Comparison of ENCODE assay signal across 8 cellular contexts in the genomic region with DNA sequence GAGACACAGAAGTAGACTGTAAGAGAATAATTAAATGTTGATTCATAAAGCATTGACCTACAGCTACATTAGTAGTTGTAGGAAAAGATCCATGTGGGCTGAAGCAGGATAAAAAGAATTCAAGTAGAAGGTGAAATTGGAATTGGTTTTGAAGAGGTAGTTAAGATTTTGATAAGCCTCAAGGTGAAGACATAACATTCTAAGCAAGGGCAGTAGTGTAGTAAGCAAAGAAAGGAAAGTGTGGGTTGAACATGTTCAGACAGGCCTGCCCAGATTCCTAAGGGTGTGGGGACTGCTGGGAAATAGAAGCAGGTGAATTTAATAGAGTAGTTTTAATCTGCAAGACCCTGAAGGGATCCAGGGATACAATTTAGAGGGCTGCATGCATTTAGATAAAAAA. TPM values are rescaled to one million over a fixed set of nuclear protein-coding genes. Genes with fewer than 3 reads are reported as not detected.
A peak's percentile ranks its signal among the peaks of the same experiment; 100 is the strongest.
DNase-seq lines count a peak whose midpoint lies in the region; ATAC-seq and TF ChIP-seq lines count a peak whose summit lies in the region.

No MANE protein-coding gene starts in this region.

- peaks cover 88% of the 10 kb centered on the region for H4K20me1 ChIP-seq in SK-N-SH (ENCODE audit: insufficient read depth)

- no peak overlapping the region for H3K18ac ChIP-seq in neuronal stem cell (ENCODE audit: low read length)

- H3K4me1 ChIP-seq in SK-N-SH (ENCODE audit: control insufficient read depth in 1 of 2, insufficient read depth in 2 of 2, low read depth in 1 of 2, low read length in 1 of 2), result peaks cover 22 to 37% of the 10 kb centered on the region in 2 experiments
- peaks cover 33 to 45% (median 42%) of the 10 kb centered on the region in 3 donors for H3K4me1 ChIP-seq in skeletal muscle tissue (ENCODE audit: control insufficient read depth in 3 of 3, insufficient read depth in 3 of 3, low read length in 3 of 3)
- H3K4me1 ChIP-seq in esophagus muscularis mucosa, result peaks cover 57 to 95% (median 89%) of the 10 kb centered on the region in 4 donors
- H3K4me1 ChIP-seq in neuronal stem cell (ENCODE audit: control insufficient read depth in 2 of 2, insufficient read depth in 1 of 2, low read depth in 1 of 2, low read length in 2 of 2), result peaks cover 9 to 13% of the 10 kb centered on the region in 2 donors

- H2AFZ ChIP-seq in SK-N-SH (ENCODE audit: low read depth) (no peak overlapping the region), neuronal stem cell (ENCODE audit: low read length) (no peak overlapping the region)

- H3K79me2 ChIP-seq in SK-N-SH (ENCODE audit: insufficient read depth), result peaks cover 100% of the 10 kb centered on the region

- H3K36me3 ChIP-seq in SK-N-SH (replicated peaks in 1 of 2; ENCODE audit: control insufficient read depth in 1 of 2, insufficient read depth in 2 of 2, low read length in 1 of 2), result no peaks in the 10 kb centered on the region
- H3K36me3 ChIP-seq in skeletal muscle tissue (ENCODE audit: control insufficient read depth in 3 of 3, insufficient read depth in 3 of 3, low read length in 3 of 3), result no peaks in the 10 kb centered on the region
- no peaks in the 10 kb centered on the region for H3K36me3 ChIP-seq in esophagus muscularis mucosa
- no peaks in the 10 kb centered on the region for H3K36me3 ChIP-seq in neuronal stem cell (replicated peaks in 1 of 2; ENCODE audit: control insufficient read depth in 2 of 2, insufficient read depth in 2 of 2, low read length in 2 of 2)

- no peak for TF ChIP-seq EP300 in SK-N-SH (IDR thresholded peaks at IDR 0.05; ENCODE audit: borderline replicate concordance in 1 of 2, low read depth in 1 of 2, low read length in 1 of 2)
- TF ChIP-seq EP300 in esophagus muscularis mucosa (IDR thresholded peaks at IDR 0.05), result no peak

- no peak for ATAC-seq in SK-N-SH treated with all-trans-retinoic acid at 6 μM for 48 hours
- peak; percentile 82 for ATAC-seq in esophagus mucosa

- CTCF ChIA-PET in SK-N-SH (lab: Yijun Ruan, JAX), result interaction anchor here (1.3 to 1.6 kb wide), 3 partner anchors 9 to 15 kb away, joined by 4 to 7 read pairs (median 5); no protein-coding TSS in a partner anchor
- CTCF ChIA-PET in RWPE1 (lab: Yijun Ruan, JAX), result interaction anchor here (0.7 kb wide), 1 partner anchor 16 kb away, joined by 8 read pairs; no protein-coding TSS in a partner anchor

- no peaks in the 10 kb centered on the region for H3K27me3 ChIP-seq in SK-N-SH (ENCODE audit: insufficient read depth)
- no peaks in the 10 kb centered on the region for H3K27me3 ChIP-seq in skeletal muscle tissue (ENCODE audit: control insufficient read depth in 3 of 3, insufficient read depth in 3 of 3, low read length in 3 of 3)
- no peaks in the 10 kb centered on the region for H3K27me3 ChIP-seq in esophagus muscularis mucosa
- H3K27me3 ChIP-seq in neuronal stem cell (ENCODE audit: control insufficient read depth in 3 of 3, insufficient read depth in 3 of 3, low read depth in 1 of 3, low read length in 3 of 3), result no peaks in the 10 kb centered on the region

- H3F3A ChIP-seq in SK-N-SH (replicated peaks; ENCODE audit: insufficient read depth), result peaks cover 17% of the 10 kb centered on the region

- TF ChIP-seq CTCF in SK-N-SH (IDR thresholded peaks at IDR 0.05) (no peak), RWPE1 (conservative IDR thresholded peaks at IDR 0.05; ENCODE audit: low read depth) (no peak), esophagus muscularis mucosa (IDR thresholded peaks at IDR 0.05) (no peak)

- H2BK15ac ChIP-seq in neuronal stem cell (ENCODE audit: low read length), result no peak overlapping the region

- intact Hi-C loops in esophagus muscularis mucosa (cut with DNase I), result no loop called here

- DNase-seq in SK-N-SH, result no peak
- peak; percentile 65 for DNase-seq in RWPE1 (ENCODE audit: low spot score)
- DNase-seq in NCI-H526 (lab: John Stamatoyannopoulos, UW), result no peak
- DNase-seq in esophagus muscularis mucosa (ENCODE audit: extremely low spot score), result no peak
- no peak for DNase-seq in neuronal stem cell (ENCODE audit: low spot score)

- TF ChIP-seq RAD21 in SK-N-SH (IDR thresholded peaks at IDR 0.05; ENCODE audit: low read length), result no peak

- no peak overlapping the region for H2BK5ac ChIP-seq in neuronal stem cell (ENCODE audit: low read length)

- H4K8ac ChIP-seq in neuronal stem cell (ENCODE audit: low read depth, low read length), result no peak overlapping the region

- H2BK12ac ChIP-seq in neuronal stem cell (ENCODE audit: low read length), result no peak overlapping the region

- H3K4me2 ChIP-seq in SK-N-SH (0 out of 2 replicates have a peak overlapping the region, but pooled peaks have one; percentile 41), neuronal stem cell (ENCODE audit: insufficient read depth, low read length, poor library complexity, severe bottlenecking) (no peak overlapping the region)

- no peak overlapping the region for H4K91ac ChIP-seq in neuronal stem cell (ENCODE audit: low read depth, low read length, poor library complexity)

- H3K9ac ChIP-seq in SK-N-SH, result no peak overlapping the region
- H3K9ac ChIP-seq in skeletal muscle tissue (ENCODE audit: low read depth in 1 of 3, low read length in 3 of 3), result no peak overlapping the region
- H3K9ac ChIP-seq in neuronal stem cell (ENCODE audit: low read depth, low read length, poor library complexity), result no peak overlapping the region

- H3K27ac ChIP-seq in SK-N-SH (ENCODE audit: low read depth in 2 of 2, low read length in 1 of 2), result peak overlapping the region; percentile 70 to 91
- H3K27ac ChIP-seq in RWPE1, result no peak overlapping the region
- H3K27ac ChIP-seq in skeletal muscle tissue (ENCODE audit: low read depth, low read length), result peak overlapping the region; percentile 3
- H3K27ac ChIP-seq in esophagus muscularis mucosa (replicated peaks in 1 of 4), result no peak overlapping the region
- H3K27ac ChIP-seq in neuronal stem cell (replicated peaks; ENCODE audit: low read length), result no peak overlapping the region

- TF ChIP-seq POLR2A in esophagus muscularis mucosa (IDR thresholded peaks at IDR 0.05; ENCODE audit: low read depth), result no peak

- no peak overlapping the region for H3K4ac ChIP-seq in neuronal stem cell (ENCODE audit: low read length)

- no peak overlapping the region for H2AK5ac ChIP-seq in neuronal stem cell (ENCODE audit: low read depth, low read length)

- H3K14ac ChIP-seq in neuronal stem cell (ENCODE audit: low read length), result no peak overlapping the region

- H2BK120ac ChIP-seq in neuronal stem cell (ENCODE audit: low read depth, low read length), result no peak overlapping the region

- H3K79me1 ChIP-seq in neuronal stem cell (ENCODE audit: low read depth, low read length), result peaks cover 3% of the 10 kb centered on the region

- H3K23ac ChIP-seq in neuronal stem cell (ENCODE audit: low read depth, low read length, poor library complexity), result no peak overlapping the region

- no peak overlapping the region for H3K4me3 ChIP-seq in SK-N-SH (ENCODE audit: low read depth in 2 of 2, low read length in 1 of 2)
- no peak overlapping the region for H3K4me3 ChIP-seq in skeletal muscle tissue (ENCODE audit: low read length in 3 of 3)
- no peak overlapping the region for H3K4me3 ChIP-seq in esophagus muscularis mucosa
- H3K4me3 ChIP-seq in neuronal stem cell (ENCODE audit: low read length in 2 of 2), result no peak overlapping the region

- POLR2A ChIA-PET in SK-N-SH (lab: Yijun Ruan, JAX) (no interaction called here), RWPE1 (lab: Yijun Ruan, JAX; ENCODE audit: low non-redundant PET) (no interaction called here)

- no peaks in the 10 kb centered on the region for H3K9me2 ChIP-seq in SK-N-SH

- no peaks in the 10 kb centered on the region for H3K9me3 ChIP-seq in SK-N-SH
- H3K9me3 ChIP-seq in skeletal muscle tissue (ENCODE audit: control insufficient read depth in 3 of 3, low read length in 3 of 3), result no peaks in the 10 kb centered on the region
- H3K9me3 ChIP-seq in esophagus muscularis mucosa, result no peaks in the 10 kb centered on the region
- H3K9me3 ChIP-seq in neuronal stem cell (replicated peaks in 1 of 2; ENCODE audit: control insufficient read depth in 2 of 2, insufficient read depth in 1 of 2, low read depth in 1 of 2, low read length in 2 of 2), result no peaks in the 10 kb centered on the region

TF ChIP-seq in SK-N-SH, 30 proteins besides CTCF, POLR2A, EP300 and RAD21:
- TF ChIP-seq, protein P1, sequence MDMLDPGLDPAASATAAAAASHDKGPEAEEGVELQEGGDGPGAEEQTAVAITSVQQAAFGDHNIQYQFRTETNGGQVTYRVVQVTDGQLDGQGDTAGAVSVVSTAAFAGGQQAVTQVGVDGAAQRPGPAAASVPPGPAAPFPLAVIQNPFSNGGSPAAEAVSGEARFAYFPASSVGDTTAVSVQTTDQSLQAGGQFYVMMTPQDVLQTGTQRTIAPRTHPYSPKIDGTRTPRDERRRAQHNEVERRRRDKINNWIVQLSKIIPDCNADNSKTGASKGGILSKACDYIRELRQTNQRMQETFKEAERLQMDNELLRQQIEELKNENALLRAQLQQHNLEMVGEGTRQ (IDR thresholded peaks at IDR 0.05; ENCODE audit: borderline replicate concordance, low read depth, low read length), result no peak
- TF ChIP-seq MXI1 (IDR thresholded peaks at IDR 0.05; ENCODE audit: low read depth, low read length), result peak; percentile 16; the same call in 1 of the 2 replicates

TF ChIP-seq in SK-N-SH treated with all-trans-retinoic acid at 6 μM for 48 hours, 23 proteins besides CTCF, POLR2A, EP300 and RAD21 (continues in another document):
- TF ChIP-seq ARNTL (CRISPR knock-in tag; IDR thresholded peaks at IDR 0.05; ENCODE audit: borderline replicate concordance, low read depth), result no peak
- no peak for TF ChIP-seq OSR1 (CRISPR knock-in tag; IDR thresholded peaks at IDR 0.05)
- no peak for TF ChIP-seq ZC3H10 (CRISPR knock-in tag; IDR thresholded peaks at IDR 0.05)
- no peak for TF ChIP-seq SNAI2 (CRISPR knock-in tag; IDR thresholded peaks at IDR 0.05)
- TF ChIP-seq, protein P2, sequence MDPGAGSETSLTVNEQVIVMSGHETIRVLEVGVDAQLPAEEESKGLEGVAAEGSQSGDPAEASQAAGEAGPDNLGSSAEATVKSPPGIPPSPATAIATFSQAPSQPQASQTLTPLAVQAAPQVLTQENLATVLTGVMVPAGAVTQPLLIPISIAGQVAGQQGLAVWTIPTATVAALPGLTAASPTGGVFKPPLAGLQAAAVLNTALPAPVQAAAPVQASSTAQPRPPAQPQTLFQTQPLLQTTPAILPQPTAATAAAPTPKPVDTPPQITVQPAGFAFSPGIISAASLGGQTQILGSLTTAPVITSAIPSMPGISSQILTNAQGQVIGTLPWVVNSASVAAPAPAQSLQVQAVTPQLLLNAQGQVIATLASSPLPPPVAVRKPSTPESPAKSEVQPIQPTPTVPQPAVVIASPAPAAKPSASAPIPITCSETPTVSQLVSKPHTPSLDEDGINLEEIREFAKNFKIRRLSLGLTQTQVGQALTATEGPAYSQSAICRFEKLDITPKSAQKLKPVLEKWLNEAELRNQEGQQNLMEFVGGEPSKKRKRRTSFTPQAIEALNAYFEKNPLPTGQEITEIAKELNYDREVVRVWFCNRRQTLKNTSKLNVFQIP (CRISPR knock-in tag; IDR thresholded peaks at IDR 0.05; ENCODE audit: borderline replicate concordance, low read depth), result no peak

RNA-seq across cellular contexts. Expression of gene TAB2, which starts 19.0 kb away (rescaled TPM):
- 24.4 and 29.5 TPM in 2 replicates for polyA plus RNA-seq in SK-N-SH (2012; rRNA removed)
- 33.1 and 35.7 TPM in 2 replicates for polyA plus RNA-seq in SK-N-SH (2012; cell fraction: cytosol; rRNA removed)
- 10.1 and 20.2 TPM in 2 replicates for polyA plus RNA-seq in SK-N-SH (2012; cell fraction: nucleus; rRNA removed)
- total RNA-seq in esophagus mucosa (34.0 TPM), skeletal muscle tissue (25.1 TPM), esophagus muscularis mucosa (10 to 100 TPM; 80.2 to 98.8 (median 91.2) TPM)
- 76.2 TPM for polyA plus RNA-seq in neuronal stem cell (2013, experiment 1 of 2)
- 77.1 TPM for polyA plus RNA-seq in neuronal stem cell (2013, experiment 2 of 2)

Comparison
In these comparisons a context has a peak if more than half of its experiments do, and no peak if none do; other contexts are left out.
1. H3K27ac ChIP-seq: peak in SK-N-SH (2 of 2) and skeletal muscle tissue (single experiment); none in RWPE1 (single experiment), esophagus muscularis mucosa (0 of 4) and neuronal stem cell (single experiment).